Comparison of ENCODE assay signal across 1 cellular context in genomic region chr10:97726636-97727178, GRCh38.
TF ChIP-seq lines count a peak whose summit lies in the region.

No MANE protein-coding gene starts in this region.

TF ChIP-seq in HEK293, 187 proteins besides CTCF, POLR2A, EP300 and RAD21 (continued from another document):
- TF ChIP-seq PRDM4 (tag by site-specific recombination; IDR thresholded peaks at IDR 0.05) (no peak), KLF8 (tag by site-specific recombination; IDR thresholded peaks at IDR 0.05) (no peak), ZNF843 (tag by site-specific recombination; IDR thresholded peaks at IDR 0.05) (0 out of 2 replicates have a peak, but pooled peaks have one; percentile 27), ZBTB44 (tag by site-specific recombination; IDR thresholded peaks at IDR 0.05) (no peak), ZBTB20 (tag by site-specific recombination; IDR thresholded peaks at IDR 0.05) (peak; percentile 61), HIC1 (tag by site-specific recombination; IDR thresholded peaks at IDR 0.05) (no peak), ZFHX2 (tag by site-specific recombination; conservative IDR thresholded peaks at IDR 0.05) (0 out of 2 replicates have a peak, but pooled peaks have one; percentile 22), SCRT2 (tag by site-specific recombination; IDR thresholded peaks at IDR 0.05) (peak; percentile 59; the same call in 1 of the 2 replicates), EGR2 (tag by site-specific recombination; IDR thresholded peaks at IDR 0.05; ENCODE audit: low read depth) (no peak), ZNF629 (tag by site-specific recombination; IDR thresholded peaks at IDR 0.05) (0 out of 2 replicates have a peak, but pooled peaks have one; percentile 23), ELK4 (IDR thresholded peaks at IDR 0.05; ENCODE audit: borderline replicate concordance, low read depth, low read length) (no peak), ZNF580 (tag by site-specific recombination; IDR thresholded peaks at IDR 0.05) (no peak), ZNF560 (tag by site-specific recombination; IDR thresholded peaks at IDR 0.05; ENCODE audit: borderline replicate concordance) (no peak), ZBTB11 (tag by site-specific recombination; conservative IDR thresholded peaks at IDR 0.05; ENCODE audit: low read depth) (no peak), ZBTB17 (tag by site-specific recombination; IDR thresholded peaks at IDR 0.05) (peak; percentile 93), ZNF518A (tag by site-specific recombination; conservative IDR thresholded peaks at IDR 0.05; ENCODE audit: low read depth) (no peak), PRDM10 (tag by site-specific recombination; IDR thresholded peaks at IDR 0.05) (peak; percentile 63), ZNF555 (tag by site-specific recombination; conservative IDR thresholded peaks at IDR 0.05) (no peak), ZNF76 (tag by site-specific recombination; IDR thresholded peaks at IDR 0.05; ENCODE audit: borderline replicate concordance, low read depth) (peak; percentile 86), ZNF16 (tag by site-specific recombination; IDR thresholded peaks at IDR 0.05; ENCODE audit: low read depth) (no peak), ZBTB8A (tag by site-specific recombination; IDR thresholded peaks at IDR 0.05) (peak; percentile 19; the same call in 1 of the 2 replicates)
